In the genomic region with DNA sequence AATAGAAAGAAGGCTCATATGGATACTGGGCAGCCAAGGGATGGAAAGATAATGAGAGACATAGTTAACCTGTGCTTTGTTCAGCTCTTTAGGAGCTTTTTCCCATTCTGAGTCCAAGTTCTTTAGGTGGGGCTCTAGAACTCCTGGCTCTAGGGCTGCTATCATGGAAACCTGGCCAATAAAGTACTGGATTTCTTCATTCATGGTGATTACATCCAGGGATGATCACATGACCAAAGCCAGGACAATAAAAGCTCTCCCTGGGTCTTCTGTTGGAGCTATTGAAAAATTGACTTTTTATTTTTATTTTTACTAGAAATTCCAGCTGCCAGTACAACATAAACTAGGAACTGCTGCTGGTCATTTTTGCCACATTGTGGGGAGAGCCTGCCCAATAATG, we compare ENCODE assay signal across 18 cellular contexts.
A peak's percentile ranks its signal among the peaks of the same experiment; 100 is the strongest.
DNase-seq lines count a peak whose midpoint lies in the region; ATAC-seq, FAIRE-seq and TF ChIP-seq lines count a peak whose summit lies in the region.
"Had no signal": no experiment of that assay in that cellular context is flagged by ENCODE, and none has a peak within 500 bp of the region (broad histone marks: within the 10 kb centered on the region; RNA-seq: fewer than 3 reads in every experiment).

No MANE protein-coding gene starts in this region.

- no peak for TF ChIP-seq CTCF in astrocyte (IDR thresholded peaks at IDR 0.05; ENCODE audit: insufficient read depth, low read depth, low read length)
- no peak for TF ChIP-seq CTCF in osteoblast (IDR thresholded peaks at IDR 0.05; ENCODE audit: extremely low read depth, low read depth, low read length)
- TF ChIP-seq CTCF in thyroid gland (IDR thresholded peaks at IDR 0.05), result no peak
- TF ChIP-seq CTCF in type B pancreatic cell (conservative IDR thresholded peaks at IDR 0.05), result no peak

- ATAC-seq in Right ventricle myocardium superior (ENCODE audit: poor library complexity), result peak; percentile 21
- ATAC-seq in HG02970 (IDR thresholded peaks at IDR 0.05; ENCODE audit: low FRiP score, unreplicated experiment), result no peak
- ATAC-seq in GM18868 (IDR thresholded peaks at IDR 0.05; ENCODE audit: unreplicated experiment), result no peak
- ATAC-seq: activated T-cell treated with anti-CD3 and anti-CD28 coated beads, Interleukin-2, amount 50 U/mL, for 72 hours had no signal

- H3K27ac Mint-ChIP-seq in astrocyte (ENCODE audit: unreplicated experiment), result no peak overlapping the region
- no peak overlapping the region for H3K27ac Mint-ChIP-seq in type B pancreatic cell
- H3K27ac Mint-ChIP-seq: activated naive CD8-positive, alpha-beta T cell treated with anti-CD3 and anti-CD28 coated beads for 36 hours; activated T-cell treated with anti-CD3 and anti-CD28 coated beads, Interleukin-2, amount 50 U/mL, for 72 hours had no signal

- H3K4me3 ChIP-seq in astrocyte (ENCODE audit: insufficient read depth, low read depth, low read length), result no peak overlapping the region
- H3K4me3 ChIP-seq in osteoblast (ENCODE audit: insufficient read depth, low read length), result no peak overlapping the region
- no peak overlapping the region for H3K4me3 ChIP-seq in thyroid gland (replicated peaks in 1 of 3)
- H3K4me3 ChIP-seq: Peyer's patch had no signal

- H3K4me1 Mint-ChIP-seq in astrocyte (ENCODE audit: low read depth, unreplicated experiment) (peaks cover 7% of the 10 kb centered on the region), type B pancreatic cell (ENCODE audit: unreplicated experiment) (peaks cover 5% of the 10 kb centered on the region)
- H3K4me1 Mint-ChIP-seq: activated naive CD8-positive, alpha-beta T cell treated with anti-CD3 and anti-CD28 coated beads for 36 hours; central memory CD8-positive, alpha-beta T cell had no signal

- no peak overlapping the region for H3K4me3 Mint-ChIP-seq in astrocyte (ENCODE audit: unreplicated experiment)
- no peak overlapping the region for H3K4me3 Mint-ChIP-seq in type B pancreatic cell
- H3K4me3 Mint-ChIP-seq: activated naive CD8-positive, alpha-beta T cell treated with anti-CD3 and anti-CD28 coated beads for 36 hours; activated T-cell treated with anti-CD3 and anti-CD28 coated beads, Interleukin-2, amount 50 U/mL, for 72 hours; central memory CD8-positive, alpha-beta T cell had no signal

- H3K27me3 ChIP-seq in astrocyte (ENCODE audit: insufficient read depth, low read length) (no peaks in the 10 kb centered on the region), osteoblast (ENCODE audit: insufficient read depth, low read length) (no peaks in the 10 kb centered on the region), thyroid gland (no peaks in the 10 kb centered on the region)
- H3K27me3 ChIP-seq: Peyer's patch had no signal

- H3K79me2 ChIP-seq in astrocyte (ENCODE audit: insufficient read depth, low read length), result no peaks in the 10 kb centered on the region
- no peaks in the 10 kb centered on the region for H3K79me2 ChIP-seq in osteoblast (ENCODE audit: insufficient read depth, low read length)

- H3K9me3 ChIP-seq in astrocyte (ENCODE audit: insufficient read depth, low read depth, low read length), result peaks cover 4% of the 10 kb centered on the region
- no peaks in the 10 kb centered on the region for H3K9me3 ChIP-seq in osteoblast (ENCODE audit: low read depth, low read length)
- no peaks in the 10 kb centered on the region for H3K9me3 ChIP-seq in thyroid gland
- H3K9me3 ChIP-seq: Peyer's patch had no signal

- no peak for DNase-seq in astrocyte (ENCODE audit: low read depth)
- DNase-seq in Right ventricle myocardium superior, result no peak
- DNase-seq in osteoblast (ENCODE audit: insufficient read length, low spot score, missing footprints), result peak; percentile 5
- DNase-seq in thyroid gland, result no peak
- no peak for DNase-seq in NCI-H1930 (lab: John Stamatoyannopoulos, UW)
- no peak for DNase-seq in type B pancreatic cell (ENCODE audit: extremely low spot score, unreplicated experiment)
- DNase-seq: activated CD4-positive, alpha-beta T cell treated with anti-CD3 and anti-CD28 coated beads, Interleukin-2, amount 50 U/mL, for 4 hours; activated naive CD8-positive, alpha-beta T cell treated with anti-CD3 and anti-CD28 coated beads for 36 hours; activated T-cell treated with anti-CD3 and anti-CD28 coated beads, Interleukin-2, amount 50 U/mL, for 72 hours; Kasumi-1; NCI-H1105 treated with DMSO at 0.1 percent for 48 hours; NCI-H2171 treated with DMSO at 0.1 percent for 48 hours; stimulated activated naive CD4-positive, alpha-beta T cell treated with Interleukin-2 at 50 U/mL for 16 hours had no signal

- FAIRE-seq in astrocyte (lab: Jason Lieb, UNC), result no peak
- FAIRE-seq: GM12892 had no signal

- TF ChIP-seq POLR2A in thyroid gland (IDR thresholded peaks at IDR 0.05), result no peak

- H3K27ac ChIP-seq in astrocyte (ENCODE audit: low read depth, low read length) (no peak overlapping the region), osteoblast (ENCODE audit: low read depth, low read length) (peak overlapping the region; percentile 84), thyroid gland (peak overlapping the region; percentile 56 to 68 (median 60))

- H3K36me3 ChIP-seq in astrocyte (ENCODE audit: insufficient read depth, low read length) (no peaks in the 10 kb centered on the region), osteoblast (ENCODE audit: insufficient read depth, low read length) (no peaks in the 10 kb centered on the region), thyroid gland (no peaks in the 10 kb centered on the region)
- H3K36me3 ChIP-seq: Peyer's patch had no signal

- H3K9ac ChIP-seq in astrocyte (ENCODE audit: low read length), result no peak overlapping the region

- H3K4me1 ChIP-seq in astrocyte (ENCODE audit: insufficient read depth, low read length) (peaks cover 6% of the 10 kb centered on the region), osteoblast (ENCODE audit: insufficient read depth, low read length) (peaks cover 16% of the 10 kb centered on the region), thyroid gland (peaks cover 8 to 9% of the 10 kb centered on the region in 2 donors)
- H3K4me1 ChIP-seq: Peyer's patch had no signal

- no peaks in the 10 kb centered on the region for H3K27me3 Mint-ChIP-seq in astrocyte (ENCODE audit: low read depth, unreplicated experiment)
- H3K27me3 Mint-ChIP-seq in type B pancreatic cell, result no peaks in the 10 kb centered on the region
- H3K27me3 Mint-ChIP-seq: central memory CD8-positive, alpha-beta T cell had no signal

- H4K20me1 ChIP-seq in astrocyte (ENCODE audit: insufficient read depth, low read length) (no peaks in the 10 kb centered on the region), osteoblast (ENCODE audit: insufficient read depth, low read length) (no peaks in the 10 kb centered on the region)

- H3K4me2 ChIP-seq in astrocyte (ENCODE audit: low read length), result no peak overlapping the region
- H3K4me2 ChIP-seq in osteoblast (ENCODE audit: insufficient read depth, low read length), result no peak overlapping the region

- intact Hi-C loops in Right ventricle myocardium superior (cut with DNase I) (no loop called here), thyroid gland (cut with DNase I) (no loop called here)

- H2AFZ ChIP-seq in astrocyte (ENCODE audit: low read depth, low read length) (peak overlapping the region; percentile 62), osteoblast (ENCODE audit: low read length) (no peak overlapping the region)

- H3K9me3 Mint-ChIP-seq in astrocyte (ENCODE audit: unreplicated experiment), result no peaks in the 10 kb centered on the region
- no peaks in the 10 kb centered on the region for H3K9me3 Mint-ChIP-seq in type B pancreatic cell
- H3K9me3 Mint-ChIP-seq: activated naive CD8-positive, alpha-beta T cell treated with anti-CD3 and anti-CD28 coated beads for 36 hours; activated T-cell treated with anti-CD3 and anti-CD28 coated beads, Interleukin-2, amount 50 U/mL, for 72 hours; central memory CD8-positive, alpha-beta T cell had no signal

- H3K36me3 Mint-ChIP-seq in astrocyte (ENCODE audit: low read depth, unreplicated experiment) (no peaks in the 10 kb centered on the region), type B pancreatic cell (no peaks in the 10 kb centered on the region)
- H3K36me3 Mint-ChIP-seq: activated naive CD8-positive, alpha-beta T cell treated with anti-CD3 and anti-CD28 coated beads for 36 hours had no signal
